ENCODE assay signal across 1 cellular context in the genomic region with DNA sequence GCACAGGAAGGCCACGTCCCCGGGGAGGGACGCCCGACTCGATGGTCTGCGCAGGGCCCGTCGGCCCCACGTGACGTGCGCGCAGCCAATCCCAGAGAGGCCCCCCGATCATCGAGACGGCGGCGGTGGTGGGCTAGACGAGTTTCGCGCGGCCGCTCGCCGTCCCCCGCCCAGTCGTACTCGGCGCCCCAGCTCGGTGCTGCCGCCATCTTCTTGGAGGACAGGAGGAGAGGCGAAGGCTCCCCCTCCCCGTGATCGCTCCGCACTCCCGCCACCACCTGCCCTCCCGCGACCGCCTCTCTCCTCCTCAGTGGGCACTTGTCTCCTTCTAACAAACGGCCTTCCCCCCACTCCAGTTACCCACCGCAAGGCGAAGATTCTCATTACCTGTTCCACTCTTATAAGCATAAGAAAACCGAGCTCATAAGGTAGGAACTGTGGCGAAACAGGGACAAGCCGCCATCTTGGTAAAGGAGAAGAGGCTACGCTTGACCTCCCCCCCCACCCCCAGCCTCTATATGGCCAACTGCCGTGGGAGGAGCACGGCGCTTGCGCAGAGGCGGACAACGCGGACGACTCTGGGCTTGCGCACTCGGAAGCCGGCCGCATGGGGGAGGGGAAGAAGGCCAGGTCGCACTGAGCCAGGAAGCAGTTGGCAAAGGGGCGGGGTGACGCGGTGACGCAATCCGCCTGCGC.
TF ChIP-seq lines count a peak whose summit lies in the region.

A gene with protein sequence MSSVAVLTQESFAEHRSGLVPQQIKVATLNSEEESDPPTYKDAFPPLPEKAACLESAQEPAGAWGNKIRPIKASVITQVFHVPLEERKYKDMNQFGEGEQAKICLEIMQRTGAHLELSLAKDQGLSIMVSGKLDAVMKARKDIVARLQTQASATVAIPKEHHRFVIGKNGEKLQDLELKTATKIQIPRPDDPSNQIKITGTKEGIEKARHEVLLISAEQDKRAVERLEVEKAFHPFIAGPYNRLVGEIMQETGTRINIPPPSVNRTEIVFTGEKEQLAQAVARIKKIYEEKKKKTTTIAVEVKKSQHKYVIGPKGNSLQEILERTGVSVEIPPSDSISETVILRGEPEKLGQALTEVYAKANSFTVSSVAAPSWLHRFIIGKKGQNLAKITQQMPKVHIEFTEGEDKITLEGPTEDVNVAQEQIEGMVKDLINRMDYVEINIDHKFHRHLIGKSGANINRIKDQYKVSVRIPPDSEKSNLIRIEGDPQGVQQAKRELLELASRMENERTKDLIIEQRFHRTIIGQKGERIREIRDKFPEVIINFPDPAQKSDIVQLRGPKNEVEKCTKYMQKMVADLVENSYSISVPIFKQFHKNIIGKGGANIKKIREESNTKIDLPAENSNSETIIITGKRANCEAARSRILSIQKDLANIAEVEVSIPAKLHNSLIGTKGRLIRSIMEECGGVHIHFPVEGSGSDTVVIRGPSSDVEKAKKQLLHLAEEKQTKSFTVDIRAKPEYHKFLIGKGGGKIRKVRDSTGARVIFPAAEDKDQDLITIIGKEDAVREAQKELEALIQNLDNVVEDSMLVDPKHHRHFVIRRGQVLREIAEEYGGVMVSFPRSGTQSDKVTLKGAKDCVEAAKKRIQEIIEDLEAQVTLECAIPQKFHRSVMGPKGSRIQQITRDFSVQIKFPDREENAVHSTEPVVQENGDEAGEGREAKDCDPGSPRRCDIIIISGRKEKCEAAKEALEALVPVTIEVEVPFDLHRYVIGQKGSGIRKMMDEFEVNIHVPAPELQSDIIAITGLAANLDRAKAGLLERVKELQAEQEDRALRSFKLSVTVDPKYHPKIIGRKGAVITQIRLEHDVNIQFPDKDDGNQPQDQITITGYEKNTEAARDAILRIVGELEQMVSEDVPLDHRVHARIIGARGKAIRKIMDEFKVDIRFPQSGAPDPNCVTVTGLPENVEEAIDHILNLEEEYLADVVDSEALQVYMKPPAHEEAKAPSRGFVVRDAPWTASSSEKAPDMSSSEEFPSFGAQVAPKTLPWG (N-terminal part only) (minus strand): TSS at position 490 of the 696 bp plus-strand sequence. CDS start 48,803 bp downstream, outside the sequence.

TF ChIP-seq in HepG2, 621 proteins besides CTCF, POLR2A, EP300 and RAD21 (continued from another document and continues in another):
- TF ChIP-seq SOX13 (IDR thresholded peaks at IDR 0.05) = 0 out of 2 replicates have a peak, but pooled peaks have one; percentile 24
- TF ChIP-seq SOX13 (CRISPR knock-in tag; conservative IDR thresholded peaks at IDR 0.05 in 1 of 2, IDR thresholded peaks at IDR 0.05 in 1 of 2) = 0 out of 4 replicates have a peak, but pooled peaks of 1 of the 2 experiments have one; percentile 23
- 0 out of 2 replicates have a peak, but pooled peaks have one; percentile 7 for TF ChIP-seq WIZ (CRISPR knock-in tag; IDR thresholded peaks at IDR 0.05)
- peak; percentile 67; the same call in 1 of the 2 replicates for TF ChIP-seq RFXANK (CRISPR knock-in tag; IDR thresholded peaks at IDR 0.05)
- TF ChIP-seq, protein P1, sequence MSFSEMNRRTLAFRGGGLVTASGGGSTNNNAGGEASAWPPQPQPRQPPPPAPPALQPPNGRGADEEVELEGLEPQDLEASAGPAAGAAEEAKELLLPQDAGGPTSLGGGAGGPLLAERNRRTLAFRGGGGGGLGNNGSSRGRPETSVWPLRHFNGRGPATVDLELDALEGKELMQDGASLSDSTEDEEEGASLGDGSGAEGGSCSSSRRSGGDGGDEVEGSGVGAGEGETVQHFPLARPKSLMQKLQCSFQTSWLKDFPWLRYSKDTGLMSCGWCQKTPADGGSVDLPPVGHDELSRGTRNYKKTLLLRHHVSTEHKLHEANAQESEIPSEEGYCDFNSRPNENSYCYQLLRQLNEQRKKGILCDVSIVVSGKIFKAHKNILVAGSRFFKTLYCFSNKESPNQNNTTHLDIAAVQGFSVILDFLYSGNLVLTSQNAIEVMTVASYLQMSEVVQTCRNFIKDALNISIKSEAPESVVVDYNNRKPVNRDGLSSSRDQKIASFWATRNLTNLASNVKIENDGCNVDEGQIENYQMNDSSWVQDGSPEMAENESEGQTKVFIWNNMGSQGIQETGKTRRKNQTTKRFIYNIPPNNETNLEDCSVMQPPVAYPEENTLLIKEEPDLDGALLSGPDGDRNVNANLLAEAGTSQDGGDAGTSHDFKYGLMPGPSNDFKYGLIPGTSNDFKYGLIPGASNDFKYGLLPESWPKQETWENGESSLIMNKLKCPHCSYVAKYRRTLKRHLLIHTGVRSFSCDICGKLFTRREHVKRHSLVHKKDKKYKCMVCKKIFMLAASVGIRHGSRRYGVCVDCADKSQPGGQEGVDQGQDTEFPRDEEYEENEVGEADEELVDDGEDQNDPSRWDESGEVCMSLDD (CRISPR knock-in tag; IDR thresholded peaks at IDR 0.05; ENCODE audit: borderline replicate concordance) = no peak
- TF ChIP-seq ZFYVE20 (CRISPR knock-in tag; IDR thresholded peaks at IDR 0.05; ENCODE audit: borderline replicate concordance, low read depth) = 0 out of 2 replicates have a peak, but pooled peaks have one; percentile 6
- peak; percentile 69; the same call in 1 of the 2 replicates for TF ChIP-seq ZSCAN31 (CRISPR knock-in tag; IDR thresholded peaks at IDR 0.05; ENCODE audit: low read depth)
- TF ChIP-seq SMARCC2 (IDR thresholded peaks at IDR 0.05) = no peak
- peak; percentile 75; the same call in 1 of the 2 replicates for TF ChIP-seq PHF20 (CRISPR knock-in tag; IDR thresholded peaks at IDR 0.05)
- TF ChIP-seq, protein P2, sequence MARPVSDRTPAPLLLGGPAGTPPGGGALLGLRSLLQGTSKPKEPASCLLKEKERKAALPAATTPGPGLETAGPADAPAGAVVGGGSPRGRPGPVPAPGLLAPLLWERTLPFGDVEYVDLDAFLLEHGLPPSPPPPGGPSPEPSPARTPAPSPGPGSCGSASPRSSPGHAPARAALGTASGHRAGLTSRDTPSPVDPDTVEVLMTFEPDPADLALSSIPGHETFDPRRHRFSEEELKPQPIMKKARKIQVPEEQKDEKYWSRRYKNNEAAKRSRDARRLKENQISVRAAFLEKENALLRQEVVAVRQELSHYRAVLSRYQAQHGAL (CRISPR knock-in tag; IDR thresholded peaks at IDR 0.05; ENCODE audit: not compliant biosample characterization) = peak; percentile 14
- peak; percentile 77; the same call in 1 of the 2 replicates for TF ChIP-seq ETV5 (CRISPR knock-in tag; IDR thresholded peaks at IDR 0.05; ENCODE audit: borderline replicate concordance)
- TF ChIP-seq MATR3 (CRISPR knock-in tag; IDR thresholded peaks at IDR 0.05) = no peak
- TF ChIP-seq, protein P3, sequence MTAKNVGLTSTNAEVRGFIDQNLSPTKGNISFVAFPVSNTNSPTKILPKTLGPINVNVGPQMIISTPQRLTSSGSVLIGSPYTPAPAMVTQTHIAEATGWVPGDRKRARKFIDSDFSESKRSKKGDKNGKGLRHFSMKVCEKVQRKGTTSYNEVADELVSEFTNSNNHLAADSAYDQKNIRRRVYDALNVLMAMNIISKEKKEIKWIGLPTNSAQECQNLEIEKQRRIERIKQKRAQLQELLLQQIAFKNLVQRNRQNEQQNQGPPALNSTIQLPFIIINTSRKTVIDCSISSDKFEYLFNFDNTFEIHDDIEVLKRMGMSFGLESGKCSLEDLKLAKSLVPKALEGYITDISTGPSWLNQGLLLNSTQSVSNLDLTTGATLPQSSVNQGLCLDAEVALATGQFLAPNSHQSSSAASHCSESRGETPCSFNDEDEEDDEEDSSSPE (CRISPR knock-in tag; IDR thresholded peaks at IDR 0.05) = peak; percentile 90
- TF ChIP-seq SIX4 (CRISPR knock-in tag; IDR thresholded peaks at IDR 0.05) = 0 out of 2 replicates have a peak, but pooled peaks have one; percentile 68
- TF ChIP-seq, protein P4, sequence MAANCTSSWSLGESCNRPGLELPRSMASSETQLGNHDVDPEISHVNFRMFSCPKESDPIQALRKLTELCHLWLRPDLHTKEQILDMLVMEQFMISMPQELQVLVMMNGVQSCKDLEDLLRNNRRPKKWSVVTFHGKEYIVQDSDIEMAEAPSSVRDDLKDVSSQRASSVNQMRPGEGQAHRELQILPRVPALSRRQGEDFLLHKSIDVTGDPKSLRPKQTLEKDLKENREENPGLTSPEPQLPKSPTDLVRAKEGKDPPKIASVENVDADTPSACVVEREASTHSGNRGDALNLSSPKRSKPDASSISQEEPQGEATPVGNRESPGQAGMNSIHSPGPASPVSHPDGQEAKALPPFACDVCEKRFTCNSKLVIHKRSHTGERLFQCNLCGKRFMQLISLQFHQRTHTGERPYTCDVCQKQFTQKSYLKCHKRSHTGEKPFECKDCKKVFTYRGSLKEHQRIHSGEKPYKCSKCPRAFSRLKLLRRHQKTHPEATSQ (CRISPR knock-in tag; IDR thresholded peaks at IDR 0.05; ENCODE audit: borderline replicate concordance) = peak; percentile 85; the same call in 1 of the 2 replicates
- TF ChIP-seq, protein P5, sequence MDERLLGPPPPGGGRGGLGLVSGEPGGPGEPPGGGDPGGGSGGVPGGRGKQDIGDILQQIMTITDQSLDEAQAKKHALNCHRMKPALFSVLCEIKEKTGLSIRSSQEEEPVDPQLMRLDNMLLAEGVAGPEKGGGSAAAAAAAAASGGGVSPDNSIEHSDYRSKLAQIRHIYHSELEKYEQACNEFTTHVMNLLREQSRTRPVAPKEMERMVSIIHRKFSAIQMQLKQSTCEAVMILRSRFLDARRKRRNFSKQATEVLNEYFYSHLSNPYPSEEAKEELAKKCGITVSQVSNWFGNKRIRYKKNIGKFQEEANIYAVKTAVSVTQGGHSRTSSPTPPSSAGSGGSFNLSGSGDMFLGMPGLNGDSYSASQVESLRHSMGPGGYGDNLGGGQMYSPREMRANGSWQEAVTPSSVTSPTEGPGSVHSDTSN (CRISPR knock-in tag; IDR thresholded peaks at IDR 0.05) = no peak; the same call in 1 of the 2 replicates
- TF ChIP-seq ZNF747 (CRISPR knock-in tag; IDR thresholded peaks at IDR 0.05; ENCODE audit: borderline replicate concordance) = peak; percentile 45
- TF ChIP-seq SP5 (CRISPR knock-in tag; IDR thresholded peaks at IDR 0.05; ENCODE audit: borderline replicate concordance, low read depth) = peak; percentile 60
- TF ChIP-seq SYNCRIP (IDR thresholded peaks at IDR 0.05; ENCODE audit: insufficient read depth, low read depth, low read length) = no peak
- TF ChIP-seq, protein P6, sequence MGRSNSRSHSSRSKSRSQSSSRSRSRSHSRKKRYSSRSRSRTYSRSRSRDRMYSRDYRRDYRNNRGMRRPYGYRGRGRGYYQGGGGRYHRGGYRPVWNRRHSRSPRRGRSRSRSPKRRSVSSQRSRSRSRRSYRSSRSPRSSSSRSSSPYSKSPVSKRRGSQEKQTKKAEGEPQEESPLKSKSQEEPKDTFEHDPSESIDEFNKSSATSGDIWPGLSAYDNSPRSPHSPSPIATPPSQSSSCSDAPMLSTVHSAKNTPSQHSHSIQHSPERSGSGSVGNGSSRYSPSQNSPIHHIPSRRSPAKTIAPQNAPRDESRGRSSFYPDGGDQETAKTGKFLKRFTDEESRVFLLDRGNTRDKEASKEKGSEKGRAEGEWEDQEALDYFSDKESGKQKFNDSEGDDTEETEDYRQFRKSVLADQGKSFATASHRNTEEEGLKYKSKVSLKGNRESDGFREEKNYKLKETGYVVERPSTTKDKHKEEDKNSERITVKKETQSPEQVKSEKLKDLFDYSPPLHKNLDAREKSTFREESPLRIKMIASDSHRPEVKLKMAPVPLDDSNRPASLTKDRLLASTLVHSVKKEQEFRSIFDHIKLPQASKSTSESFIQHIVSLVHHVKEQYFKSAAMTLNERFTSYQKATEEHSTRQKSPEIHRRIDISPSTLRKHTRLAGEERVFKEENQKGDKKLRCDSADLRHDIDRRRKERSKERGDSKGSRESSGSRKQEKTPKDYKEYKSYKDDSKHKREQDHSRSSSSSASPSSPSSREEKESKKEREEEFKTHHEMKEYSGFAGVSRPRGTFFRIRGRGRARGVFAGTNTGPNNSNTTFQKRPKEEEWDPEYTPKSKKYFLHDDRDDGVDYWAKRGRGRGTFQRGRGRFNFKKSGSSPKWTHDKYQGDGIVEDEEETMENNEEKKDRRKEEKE (IDR thresholded peaks at IDR 0.05) = no peak
- TF ChIP-seq ESRRA (CRISPR knock-in tag; IDR thresholded peaks at IDR 0.05; ENCODE audit: low read depth) = peak; percentile 86
- TF ChIP-seq DNMT3B (CRISPR knock-in tag; conservative IDR thresholded peaks at IDR 0.05) = no peak
- TF ChIP-seq, protein P7, sequence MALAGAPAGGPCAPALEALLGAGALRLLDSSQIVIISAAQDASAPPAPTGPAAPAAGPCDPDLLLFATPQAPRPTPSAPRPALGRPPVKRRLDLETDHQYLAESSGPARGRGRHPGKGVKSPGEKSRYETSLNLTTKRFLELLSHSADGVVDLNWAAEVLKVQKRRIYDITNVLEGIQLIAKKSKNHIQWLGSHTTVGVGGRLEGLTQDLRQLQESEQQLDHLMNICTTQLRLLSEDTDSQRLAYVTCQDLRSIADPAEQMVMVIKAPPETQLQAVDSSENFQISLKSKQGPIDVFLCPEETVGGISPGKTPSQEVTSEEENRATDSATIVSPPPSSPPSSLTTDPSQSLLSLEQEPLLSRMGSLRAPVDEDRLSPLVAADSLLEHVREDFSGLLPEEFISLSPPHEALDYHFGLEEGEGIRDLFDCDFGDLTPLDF (CRISPR knock-in tag; IDR thresholded peaks at IDR 0.05) = no peak; the same call in 1 of the 2 replicates
- TF ChIP-seq ZNF260 (CRISPR knock-in tag; IDR thresholded peaks at IDR 0.05; ENCODE audit: borderline replicate concordance, low read depth) = no peak
- peak; percentile 91 for TF ChIP-seq HOXD1 (CRISPR knock-in tag; IDR thresholded peaks at IDR 0.05)
- TF ChIP-seq, protein P8, sequence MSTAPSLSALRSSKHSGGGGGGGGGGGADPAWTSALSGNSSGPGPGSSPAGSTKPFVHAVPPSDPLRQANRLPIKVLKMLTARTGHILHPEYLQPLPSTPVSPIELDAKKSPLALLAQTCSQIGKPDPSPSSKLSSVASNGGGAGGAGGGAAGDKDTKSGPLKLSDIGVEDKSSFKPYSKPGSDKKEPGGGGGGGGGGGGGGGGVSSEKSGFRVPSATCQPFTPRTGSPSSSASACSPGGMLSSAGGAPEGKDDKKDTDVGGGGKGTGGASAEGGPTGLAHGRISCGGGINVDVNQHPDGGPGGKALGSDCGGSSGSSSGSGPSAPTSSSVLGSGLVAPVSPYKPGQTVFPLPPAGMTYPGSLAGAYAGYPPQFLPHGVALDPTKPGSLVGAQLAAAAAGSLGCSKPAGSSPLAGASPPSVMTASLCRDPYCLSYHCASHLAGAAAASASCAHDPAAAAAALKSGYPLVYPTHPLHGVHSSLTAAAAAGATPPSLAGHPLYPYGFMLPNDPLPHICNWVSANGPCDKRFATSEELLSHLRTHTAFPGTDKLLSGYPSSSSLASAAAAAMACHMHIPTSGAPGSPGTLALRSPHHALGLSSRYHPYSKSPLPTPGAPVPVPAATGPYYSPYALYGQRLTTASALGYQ (CRISPR knock-in tag; IDR thresholded peaks at IDR 0.05) = peak; percentile 75; the same call in 1 of the 2 replicates
- peak; percentile 91 for TF ChIP-seq MAF1 (CRISPR knock-in tag; IDR thresholded peaks at IDR 0.05; ENCODE audit: borderline replicate concordance)
- TF ChIP-seq NPAS2 (CRISPR knock-in tag; IDR thresholded peaks at IDR 0.05; ENCODE audit: borderline replicate concordance) = no peak
- no peak for TF ChIP-seq ZFP36L2 (CRISPR knock-in tag; IDR thresholded peaks at IDR 0.05)
- peak; percentile 15; the same call in 1 of the 2 replicates for TF ChIP-seq ZNF160 (CRISPR knock-in tag; IDR thresholded peaks at IDR 0.05)
